ENCODE assay signal across 30 cellular contexts in the genomic region with DNA sequence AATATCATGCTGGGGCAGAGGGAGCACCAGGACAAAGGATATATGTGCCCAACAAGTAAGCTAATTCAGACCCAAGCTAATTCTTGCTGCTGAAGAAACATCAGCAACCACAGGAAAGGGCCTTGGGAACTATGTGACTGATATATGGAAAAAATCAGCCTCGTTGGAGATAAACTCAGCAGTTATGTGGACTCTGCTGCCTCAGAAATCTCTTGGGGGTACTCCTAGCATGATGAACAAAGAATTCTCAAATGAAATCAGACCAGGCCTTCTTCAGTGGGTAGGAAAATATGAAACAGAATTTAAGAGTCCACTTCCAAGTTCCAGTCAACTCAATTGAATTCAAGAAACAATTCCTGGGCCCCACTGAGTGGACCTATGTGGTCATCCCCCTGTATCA.
"Had no signal": no experiment of that assay in that cellular context is flagged by ENCODE, and none has a peak within 500 bp of the region (broad histone marks: within the 10 kb centered on the region; RNA-seq: fewer than 3 reads in every experiment).

No MANE protein-coding gene starts in this region.

- H3K27ac Mint-ChIP-seq: activated B cell treated with CpG ODN at 0.5 μM for 24 hours; activated CD8-positive, alpha-beta T cell treated with anti-CD3 and anti-CD28 coated beads for 36 hours; activated naive CD8-positive, alpha-beta T cell; activated T-helper 17 cell treated with anti-CD3 and anti-CD28 coated beads, Interleukin-2, amount 50 U/mL, for 72 hours; dendritic cell treated with granulocyte-macrophage colony-stimulating factor and Interleukin-4, amounts not matched to agents 40 ng/mL and 50 ng/mL, for 4 days; T-helper 17 cell; T-helper 2 cell treated with Interferon-gamma antibody and Interleukin-4, amounts not matched to agents 5 μg/mL and 100 μg/mL, for 36 hours had no signal

- H3K4me1 Mint-ChIP-seq: activated B cell treated with CpG ODN at 0.5 μM for 24 hours; activated T-helper 17 cell treated with anti-CD3 and anti-CD28 coated beads, Interleukin-2, amount 50 U/mL, for 72 hours; central memory CD8-positive, alpha-beta T cell; T-helper 17 cell had no signal

- H3K4me3 Mint-ChIP-seq: activated B cell treated with CpG ODN at 0.5 μM for 24 hours; activated CD8-positive, alpha-beta T cell treated with anti-CD3 and anti-CD28 coated beads for 36 hours; activated naive CD8-positive, alpha-beta T cell; activated T-cell treated with anti-CD3 and anti-CD28 coated beads, Interleukin-2, amount 50 U/mL, for 4 hours; activated T-helper 17 cell treated with anti-CD3 and anti-CD28 coated beads, Interleukin-2, amount 50 U/mL, for 72 hours; central memory CD8-positive, alpha-beta T cell; dendritic cell treated with granulocyte-macrophage colony-stimulating factor and Interleukin-4, amounts not matched to agents 40 ng/mL and 50 ng/mL, for 4 days; effector memory CD8-positive, alpha-beta T cell; T-helper 17 cell; T-helper 2 cell treated with Interferon-gamma antibody and Interleukin-4, amounts not matched to agents 5 μg/mL and 100 μg/mL, for 36 hours had no signal

- H3K27me3 Mint-ChIP-seq: central memory CD8-positive, alpha-beta T cell; T-helper 17 cell had no signal

- H3K36me3 ChIP-seq: brain microvascular endothelial cell, esophagus muscularis mucosa, WERI-Rb-1 had no signal

- H3K27me3 ChIP-seq: brain microvascular endothelial cell, dorsolateral prefrontal cortex, esophagus muscularis mucosa had no signal

- H3K27ac ChIP-seq: brain microvascular endothelial cell, coronary artery, dorsolateral prefrontal cortex, esophagus muscularis mucosa, WERI-Rb-1 had no signal

- ATAC-seq: activated CD4-positive, CD25-positive, alpha-beta regulatory T cell treated with anti-CD3 and anti-CD28 coated beads, Interleukin-2, amount 50 U/mL, for 24 hours; activated CD8-positive, alpha-beta T cell treated with anti-CD3 and anti-CD28 coated beads for 36 hours; activated T-cell treated with anti-CD3 and anti-CD28 coated beads, Interleukin-2, amount 50 U/mL, for 4 hours; activated T-helper 17 cell treated with anti-CD3 and anti-CD28 coated beads, Interleukin-2, amount 50 U/mL, for 72 hours; effector memory CD8-positive, alpha-beta T cell; T-helper 17 cell had no signal

- H3K9me3 Mint-ChIP-seq: activated B cell treated with CpG ODN at 0.5 μM for 24 hours; activated CD8-positive, alpha-beta T cell treated with anti-CD3 and anti-CD28 coated beads for 36 hours; activated T-cell treated with anti-CD3 and anti-CD28 coated beads, Interleukin-2, amount 50 U/mL, for 4 hours; activated T-helper 17 cell treated with anti-CD3 and anti-CD28 coated beads, Interleukin-2, amount 50 U/mL, for 72 hours; central memory CD8-positive, alpha-beta T cell; dendritic cell treated with granulocyte-macrophage colony-stimulating factor and Interleukin-4, amounts not matched to agents 40 ng/mL and 50 ng/mL, for 4 days; effector memory CD8-positive, alpha-beta T cell; T-helper 2 cell treated with Interferon-gamma antibody and Interleukin-4, amounts not matched to agents 5 μg/mL and 100 μg/mL, for 36 hours had no signal

- DNase-seq: activated B cell treated with CpG ODN at 0.5 μM for 24 hours; activated CD4-positive, alpha-beta T cell treated with anti-CD3 and anti-CD28 coated beads for 48 hours; activated CD4-positive, alpha-beta T cell treated with anti-CD3 and anti-CD28 coated beads, Interleukin-2, amount 50 U/mL, for 1 hour; activated CD4-positive, alpha-beta T cell treated with anti-CD3 and anti-CD28 coated beads, Interleukin-2, amount 50 U/mL, for 48 hours; activated CD8-positive, alpha-beta memory T cell treated with anti-CD3 and anti-CD28 coated beads for 24 hours; activated CD8-positive, alpha-beta T cell treated with anti-CD3 and anti-CD28 coated beads for 36 hours; activated effector memory CD4-positive, alpha-beta T cell treated with Interleukin-2 at 50 U/mL for 16 hours; activated gamma-delta T cell treated with Interleukin-2 at 50 U/mL for 16 hours; activated naive CD4-positive, alpha-beta T cell treated with anti-CD3 and anti-CD28 coated beads, Interleukin-2, amount 50 U/mL, for 16 hours; activated naive CD4-positive, alpha-beta T cell treated with Interleukin-2 at 50 U/mL for 16 hours; activated T-cell treated with anti-CD3 and anti-CD28 coated beads, Interleukin-2, amount 50 U/mL, for 4 hours; amniotic stem cell; anterior cingulate cortex; brain microvascular endothelial cell; dorsolateral prefrontal cortex; effector memory CD8-positive, alpha-beta T cell; erythroblast; foreskin fibroblast; T-helper 1 cell; T-helper 17 cell; T1000; WERI-Rb-1 had no signal

- H3K9me3 ChIP-seq: esophagus muscularis mucosa had no signal

- H3K4me3 ChIP-seq: coronary artery, dorsolateral prefrontal cortex, esophagus muscularis mucosa had no signal
